ENCODE assay signal across 8 cellular contexts in the genomic region with DNA sequence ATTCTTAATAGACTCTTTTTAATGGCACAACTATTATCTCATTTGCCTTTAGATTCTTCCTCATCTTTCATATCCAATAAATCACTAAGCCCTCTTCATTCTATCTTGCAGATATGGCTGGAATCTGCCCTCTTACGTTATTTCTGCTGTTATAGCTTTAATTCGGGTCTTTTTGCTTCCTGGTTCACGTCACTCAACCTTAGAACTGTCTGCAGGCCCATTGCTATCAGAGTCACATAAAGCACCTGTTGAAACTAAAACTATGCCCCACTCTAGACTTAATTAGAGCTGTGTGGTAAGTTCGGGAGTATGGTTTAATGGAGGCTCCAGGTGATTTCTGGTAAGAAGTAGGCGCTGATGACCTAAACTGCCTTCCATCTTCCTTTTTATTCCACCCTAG. TPM values are rescaled to one million over a fixed set of nuclear protein-coding genes. Genes with fewer than 3 reads are reported as not detected.
A peak's percentile ranks its signal among the peaks of the same experiment; 100 is the strongest.
DNase-seq lines count a peak whose midpoint lies in the region; ATAC-seq and TF ChIP-seq lines count a peak whose summit lies in the region.

No MANE protein-coding gene starts in this region.

- peaks cover 58% of the 10 kb centered on the region for H3K4me1 Mint-ChIP-seq in brain

- H3K36me3 ChIP-seq in BJ (ENCODE audit: control insufficient read depth, insufficient read depth, low read length) (no peaks in the 10 kb centered on the region), muscle layer of duodenum (ENCODE audit: control insufficient read depth in 1 of 2, insufficient read depth in 2 of 2, low read length in 2 of 2) (no peaks in the 10 kb centered on the region)

- peaks cover 12 to 19% of the 10 kb centered on the region in 2 donors for H3K4me1 ChIP-seq in muscle layer of duodenum (ENCODE audit: control insufficient read depth in 1 of 2, insufficient read depth in 2 of 2, low read length in 2 of 2)

- peak overlapping the region; percentile 86 for H3K27ac ChIP-seq in HL-60 (replicated peaks)
- H3K27ac ChIP-seq in muscle layer of duodenum (ENCODE audit: low read length): peak overlapping the region; percentile 92

- no peaks in the 10 kb centered on the region for H3K9me3 ChIP-seq in muscle layer of duodenum (ENCODE audit: control insufficient read depth in 1 of 2, low read length in 2 of 2)

- H3K27me3 Mint-ChIP-seq in brain: peaks cover 5% of the 10 kb centered on the region

- CTCF ChIA-PET in BJ (lab: Yijun Ruan, JAX): no interaction called here

- H3K27ac Mint-ChIP-seq in brain: peak overlapping the region; percentile 96 to 100 (median 99)

- peaks cover 0 to 3% (median 0%) of the 10 kb centered on the region in 5 experiments for H3K9me3 Mint-ChIP-seq in brain

- H3K4me3 Mint-ChIP-seq in brain: peak overlapping the region; percentile 91 to 99 (median 98)

- no peak for ATAC-seq in GM21515 (IDR thresholded peaks at IDR 0.05; ENCODE audit: unreplicated experiment)
- ATAC-seq in GM21576 (IDR thresholded peaks at IDR 0.05; ENCODE audit: unreplicated experiment): no peak

- no peaks in the 10 kb centered on the region for H3K27me3 ChIP-seq in BJ (ENCODE audit: control insufficient read depth, insufficient read depth, low read length)
- H3K27me3 ChIP-seq in HL-60 (ENCODE audit: insufficient read depth, poor library complexity, severe bottlenecking): no peaks in the 10 kb centered on the region
- H3K27me3 ChIP-seq in muscle layer of duodenum (ENCODE audit: low read depth, low read length): no peaks in the 10 kb centered on the region

- POLR2A ChIA-PET in BJ (lab: Charles Lee): no interaction called here

- H3K36me3 Mint-ChIP-seq in brain: peaks cover 13% of the 10 kb centered on the region

- TF ChIP-seq CTCF in BJ (IDR thresholded peaks at IDR 0.05; ENCODE audit: insufficient read depth, low read depth, low read length): no peak
- TF ChIP-seq CTCF in HL-60 (IDR thresholded peaks at IDR 0.05; ENCODE audit: insufficient read depth, low read length): no peak
- no peak for TF ChIP-seq CTCF in brain (conservative IDR thresholded peaks at IDR 0.05)

- H3K4me3 ChIP-seq in BJ (ENCODE audit: low read depth, low read length): peak overlapping the region; percentile 65
- peak overlapping the region; percentile 77 for H3K4me3 ChIP-seq in HL-60 (replicated peaks; ENCODE audit: insufficient read depth, low read length)
- H3K4me3 ChIP-seq in muscle layer of duodenum (ENCODE audit: low read depth in 1 of 2, low read length in 2 of 2): peak overlapping the region; percentile 98 to 99

- DNase-seq in BJ (ENCODE audit: low read depth) (no peak), HL-60 (ENCODE audit: low read depth in 1 of 2, low spot score in 1 of 2) (peak in 1 of 2 experiments; percentile 22), mesenteric fat pad (ENCODE audit: low spot score) (no peak), GOT3 (lab: John Stamatoyannopoulos, UW) (no peak)

RNA-seq across cellular contexts. Expression of gene QRSL1, which starts 1.0 kb away (rescaled TPM):
- polyA plus RNA-seq in BJ (2011; rRNA removed): 7.5 and 10.4 TPM in 2 replicates
- 4.5 and 6.6 TPM in 2 replicates for polyA minus RNA-seq in BJ (2011; rRNA and poly(A)+ RNA removed)
- polyA plus RNA-seq in brain (ENCODE audit: insufficient read depth, low read depth, low replicate concordance): 14.3 TPM
- 9.0 TPM for total RNA-seq in mesenteric fat pad

RNA-seq across cellular contexts. Expression of gene RTN4IP1, which starts 1.1 kb away (rescaled TPM):
- 3.1 and 4.9 TPM in 2 replicates for polyA plus RNA-seq in BJ (2011; rRNA removed)
- polyA minus RNA-seq in BJ (2011; rRNA and poly(A)+ RNA removed): 2.4 and 4.1 TPM in 2 replicates
- 6.9 TPM for polyA plus RNA-seq in brain (ENCODE audit: insufficient read depth, low read depth, low replicate concordance)
- 4.8 TPM for total RNA-seq in mesenteric fat pad
